1 cellular context compared by ENCODE assay signal in genomic region chr11:134223836-134224709, GRCh38.
A peak's percentile ranks its signal among the peaks of the same experiment; 100 is the strongest.
TF ChIP-seq lines count a peak whose summit lies in the region.

Gene NCAPD3 (minus strand): TSS chr11:134223967. CDS start chr11:134223926, 41 bp downstream.
Gene VPS26B (plus strand): TSS chr11:134224671. CDS start chr11:134225123, 452 bp downstream.

TF ChIP-seq in K562, 482 proteins besides CTCF, POLR2A, EP300 and RAD21 (continued from another document and continues in another):
- no peak; the same call in 1 of the 2 replicates for TF ChIP-seq ZBTB1 (CRISPR knock-in tag; IDR thresholded peaks at IDR 0.05; ENCODE audit: borderline replicate concordance, low read depth)
- TF ChIP-seq ZNF764 (CRISPR knock-in tag; IDR thresholded peaks at IDR 0.05; ENCODE audit: low read depth): no peak
- TF ChIP-seq ZNF175 (CRISPR knock-in tag; IDR thresholded peaks at IDR 0.05; ENCODE audit: low read depth): no peak
- no peak for TF ChIP-seq ZNF408 (CRISPR knock-in tag; IDR thresholded peaks at IDR 0.05; ENCODE audit: low read depth)
- no peak for TF ChIP-seq ATF3 (IDR thresholded peaks at IDR 0.05)
- no peak for TF ChIP-seq ATF3 (CRISPR knock-in tag; conservative IDR thresholded peaks at IDR 0.05)
- TF ChIP-seq HNRNPH1 (optimal IDR thresholded peaks at IDR 0.05; ENCODE audit: low read depth, low read length): no peak
- TF ChIP-seq CHD7 (IDR thresholded peaks at IDR 0.05; ENCODE audit: low read depth, low read length): no peak
- TF ChIP-seq MAFG (tag; conservative IDR thresholded peaks at IDR 0.05): no peak
- peak; percentile 76 for TF ChIP-seq E2F3 (CRISPR knock-in tag; IDR thresholded peaks at IDR 0.05)
- no peak for TF ChIP-seq CREB5 (CRISPR knock-in tag; IDR thresholded peaks at IDR 0.05)
- no peak for TF ChIP-seq E4F1 (CRISPR knock-in tag; IDR thresholded peaks at IDR 0.05; ENCODE audit: borderline replicate concordance)
- peak; percentile 58 for TF ChIP-seq SP2 (IDR thresholded peaks at IDR 0.05; ENCODE audit: extremely low read depth, low read depth, low read length, poor library complexity, severe bottlenecking)
- TF ChIP-seq KHSRP (IDR thresholded peaks at IDR 0.05): no peak
- TF ChIP-seq ZNF407 (IDR thresholded peaks at IDR 0.05; ENCODE audit: low read depth): no peak
- no peak for TF ChIP-seq CCAR2 (IDR thresholded peaks at IDR 0.05; ENCODE audit: low read depth, low read length)
- peak; percentile 48; the same call in 1 of the 2 replicates for TF ChIP-seq KLF13 (tag; IDR thresholded peaks at IDR 0.05; ENCODE audit: borderline replicate concordance, low read depth)
- TF ChIP-seq EHMT2 (IDR thresholded peaks at IDR 0.05): no peak
- TF ChIP-seq ZBTB26 (CRISPR knock-in tag; IDR thresholded peaks at IDR 0.05): no peak
- TF ChIP-seq HCFC1 (IDR thresholded peaks at IDR 0.05; ENCODE audit: low read depth, low read length): peak; percentile 29
- TF ChIP-seq PHF8 (IDR thresholded peaks at IDR 0.05; ENCODE audit: borderline replicate concordance, low read length): peak; percentile 91
- TF ChIP-seq PHB (CRISPR knock-in tag; IDR thresholded peaks at IDR 0.05): no peak
- TF ChIP-seq ATF7 (IDR thresholded peaks at IDR 0.05): peak; percentile 64; the same call in 1 of the 2 replicates
- 0 out of 2 replicates have a peak, but pooled peaks have one; percentile 45 for TF ChIP-seq GABPB1 (CRISPR knock-in tag; IDR thresholded peaks at IDR 0.05)
- no peak for TF ChIP-seq DDX20 (tag; IDR thresholded peaks at IDR 0.05; ENCODE audit: low read depth)
- no peak for TF ChIP-seq NCOA2 (IDR thresholded peaks at IDR 0.05; ENCODE audit: partially characterized antibody in 2 of 2)
- TF ChIP-seq CBX8 (IDR thresholded peaks at IDR 0.05; ENCODE audit: borderline replicate concordance, extremely low read depth, low read depth, low read length, poor library complexity, severe bottlenecking): no peak
- peak; percentile 89 for TF ChIP-seq MXD1 (CRISPR knock-in tag; IDR thresholded peaks at IDR 0.05; ENCODE audit: borderline replicate concordance, poor library complexity, severe bottlenecking)
